21 cellular contexts compared by ENCODE assay signal in the genomic region with DNA sequence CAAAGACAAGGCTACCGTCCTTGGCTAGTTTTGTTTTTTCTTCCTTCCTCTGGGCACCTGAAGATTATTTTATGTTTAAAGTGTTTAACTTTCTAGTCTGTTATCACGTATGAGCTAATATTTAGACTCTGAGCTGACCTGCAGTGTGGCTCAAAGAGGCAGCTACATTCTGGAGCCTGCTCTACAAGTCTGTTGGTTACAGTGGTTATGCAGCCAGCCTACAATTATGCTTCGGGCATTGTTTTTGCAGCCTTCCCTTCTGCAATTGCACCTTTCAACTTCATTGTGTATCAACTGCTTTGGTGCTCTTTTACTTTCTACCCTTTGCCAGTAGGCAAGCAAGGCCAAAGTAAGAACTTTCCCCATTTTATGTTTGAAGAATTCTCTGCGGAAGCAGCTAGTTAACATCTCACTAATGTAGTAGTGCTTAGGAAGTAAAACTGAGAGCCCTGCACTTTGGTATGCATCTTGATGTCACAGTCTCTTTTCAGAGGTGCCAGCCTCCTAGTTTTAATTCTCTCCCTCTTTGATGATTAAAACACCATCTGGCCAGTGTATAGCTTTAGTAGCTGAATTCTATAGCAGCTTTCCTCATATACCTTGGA.
DNase-seq lines count a peak whose midpoint lies in the region; ATAC-seq, FAIRE-seq and TF ChIP-seq lines count a peak whose summit lies in the region.
"Had no signal": no experiment of that assay in that cellular context is flagged by ENCODE, and none has a peak within 500 bp of the region (broad histone marks: within the 10 kb centered on the region; RNA-seq: fewer than 3 reads in every experiment).

No MANE protein-coding gene starts in this region.

- H3K27ac ChIP-seq in left lung, result no peak overlapping the region
- no peak overlapping the region for H3K27ac ChIP-seq in naive thymus-derived CD4-positive, alpha-beta T cell (ENCODE audit: low read depth, low read length)
- H3K27ac ChIP-seq in gastroesophageal sphincter, result no peak overlapping the region
- H3K27ac ChIP-seq: HL-60 had no signal

- TF ChIP-seq CTCF in bronchial epithelial cell (IDR thresholded peaks at IDR 0.05; ENCODE audit: insufficient read depth, low read length, severe bottlenecking), result no peak
- no peak for TF ChIP-seq CTCF in left lung (IDR thresholded peaks at IDR 0.05)
- TF ChIP-seq CTCF in gastroesophageal sphincter (IDR thresholded peaks at IDR 0.05), result no peak

- H3K27me3 ChIP-seq in bronchial epithelial cell (ENCODE audit: control insufficient read depth, insufficient read depth, low read length) (no peaks in the 10 kb centered on the region), left lung (no peaks in the 10 kb centered on the region), gastroesophageal sphincter (no peaks in the 10 kb centered on the region)
- H3K27me3 ChIP-seq in naive thymus-derived CD4-positive, alpha-beta T cell (ENCODE audit: control insufficient read depth in 2 of 2, insufficient read depth in 2 of 2, low read length in 2 of 2), result no peaks in the 10 kb centered on the region

- POLR2A ChIA-PET in naive thymus-derived CD4-positive, alpha-beta T cell (lab: Charles Lee), result no interaction called here

- no peak for TF ChIP-seq POLR2A in gastroesophageal sphincter (IDR thresholded peaks at IDR 0.05)

- H3K27ac Mint-ChIP-seq in naive thymus-derived CD4-positive, alpha-beta T cell, result no peak overlapping the region
- H3K27ac Mint-ChIP-seq: CD14-positive monocyte had no signal

- H3K9me3 ChIP-seq in left lung (no peaks in the 10 kb centered on the region), gastroesophageal sphincter (peaks cover 0 to 5% (median 0%) of the 10 kb centered on the region in 3 donors)
- H3K9me3 ChIP-seq in naive thymus-derived CD4-positive, alpha-beta T cell (ENCODE audit: control insufficient read depth in 2 of 3, low read length in 3 of 3), result no peaks in the 10 kb centered on the region
- H3K9me3 ChIP-seq: Caco-2 had no signal

- no peak overlapping the region for H3K4me3 ChIP-seq in bronchial epithelial cell (ENCODE audit: low read depth, low read length)
- no peak overlapping the region for H3K4me3 ChIP-seq in left lung
- H3K4me3 ChIP-seq in naive thymus-derived CD4-positive, alpha-beta T cell (ENCODE audit: low read length), result no peak overlapping the region
- H3K4me3 ChIP-seq in gastroesophageal sphincter, result no peak overlapping the region
- H3K4me3 ChIP-seq: GM12878 had no signal

- H3K9me3 Mint-ChIP-seq in naive thymus-derived CD4-positive, alpha-beta T cell, result peaks cover 0 to 12% (median 1%) of the 10 kb centered on the region in 11 donors

- H3K36me3 ChIP-seq in bronchial epithelial cell (ENCODE audit: control insufficient read depth, insufficient read depth, low read length) (no peaks in the 10 kb centered on the region), left lung (no peaks in the 10 kb centered on the region), gastroesophageal sphincter (no peaks in the 10 kb centered on the region)
- no peaks in the 10 kb centered on the region for H3K36me3 ChIP-seq in naive thymus-derived CD4-positive, alpha-beta T cell (ENCODE audit: control insufficient read depth in 2 of 3, insufficient read depth in 3 of 3, low read length in 3 of 3)

- no peaks in the 10 kb centered on the region for H3K27me3 Mint-ChIP-seq in naive thymus-derived CD4-positive, alpha-beta T cell

- FAIRE-seq in bronchial epithelial cell (lab: Jason Lieb, UNC), result no peak
- FAIRE-seq: A204.1, GM12878, GM18507 had no signal

- ATAC-seq in left lung (peak; percentile 90), gastroesophageal sphincter (no peak)
- ATAC-seq in naive thymus-derived CD4-positive, alpha-beta T cell, result no peak
- ATAC-seq: GM12878 had no signal

- H3K4me3 Mint-ChIP-seq in naive thymus-derived CD4-positive, alpha-beta T cell, result no peak overlapping the region
- H3K4me3 Mint-ChIP-seq: CD14-positive monocyte had no signal

- H3K36me3 Mint-ChIP-seq in naive thymus-derived CD4-positive, alpha-beta T cell, result no peaks in the 10 kb centered on the region
- H3K36me3 Mint-ChIP-seq: CD14-positive monocyte had no signal

- CTCF ChIA-PET in naive thymus-derived CD4-positive, alpha-beta T cell (lab: Charles Lee), result no interaction called here

- peak in 2 of 3 experiments; percentile 8 to 17 for DNase-seq in NCI-H1417 (lab: John Stamatoyannopoulos, UW)
- DNase-seq in NCI-H1417 treated with DMSO at 0.1 percent for 48 hours (lab: John Stamatoyannopoulos, UW), result no peak
- DNase-seq in bronchial epithelial cell (ENCODE audit: low read depth), result peak; percentile 3
- no peak for DNase-seq in left lung
- DNase-seq in superior temporal gyrus (ENCODE audit: extremely low spot score), result peak; percentile 21
- no peak for DNase-seq in SHP77 treated with DMSO at 0.1 percent for 48 hours (lab: John Stamatoyannopoulos, UW)
- DNase-seq in naive thymus-derived CD4-positive, alpha-beta T cell, result no peak
- DNase-seq: Caco-2, DMS53, KBM-7, NCI-H1048, NCI-H1694, NCI-H446, NCI-H748 treated with DMSO at 0.1 percent for 48 hours, SIG-M5 had no signal

- intact Hi-C loops in left lung (cut with DNase I), result no loop called here
- intact Hi-C loops in naive thymus-derived CD4-positive, alpha-beta T cell (cut with micrococcal nuclease), result no loop called here

- TF ChIP-seq EP300 in gastroesophageal sphincter (IDR thresholded peaks at IDR 0.05), result no peak

- WGBS in gastroesophageal sphincter (ENCODE audit: low coverage in 1 of 2), 2 donors, result 34 to 37% methylated on average over 4 of the region's 4 CpGs

- H3K4me1 Mint-ChIP-seq in naive thymus-derived CD4-positive, alpha-beta T cell, result no peaks in the 10 kb centered on the region
- H3K4me1 Mint-ChIP-seq: CD14-positive monocyte had no signal

- H3K4me1 ChIP-seq in left lung (no peaks in the 10 kb centered on the region), gastroesophageal sphincter (no peaks in the 10 kb centered on the region)
- H3K4me1 ChIP-seq in naive thymus-derived CD4-positive, alpha-beta T cell (ENCODE audit: control insufficient read depth in 2 of 2, insufficient read depth in 2 of 2, low read length in 2 of 2), result no peaks in the 10 kb centered on the region
- H3K4me1 ChIP-seq: Caco-2 had no signal

Comparison
In these comparisons a context has a peak if more than half of its experiments do, and no peak if none do; other contexts are left out.
1. DNase-seq: peak in NCI-H1417 (2 of 3), bronchial epithelial cell (single experiment) and superior temporal gyrus (single experiment); none in NCI-H1417 treated with DMSO at 0.1 percent for 48 hours (single experiment), left lung (0 of 2), SHP77 treated with DMSO at 0.1 percent for 48 hours (single experiment) and naive thymus-derived CD4-positive, alpha-beta T cell (0 of 9).